In the genomic region with DNA sequence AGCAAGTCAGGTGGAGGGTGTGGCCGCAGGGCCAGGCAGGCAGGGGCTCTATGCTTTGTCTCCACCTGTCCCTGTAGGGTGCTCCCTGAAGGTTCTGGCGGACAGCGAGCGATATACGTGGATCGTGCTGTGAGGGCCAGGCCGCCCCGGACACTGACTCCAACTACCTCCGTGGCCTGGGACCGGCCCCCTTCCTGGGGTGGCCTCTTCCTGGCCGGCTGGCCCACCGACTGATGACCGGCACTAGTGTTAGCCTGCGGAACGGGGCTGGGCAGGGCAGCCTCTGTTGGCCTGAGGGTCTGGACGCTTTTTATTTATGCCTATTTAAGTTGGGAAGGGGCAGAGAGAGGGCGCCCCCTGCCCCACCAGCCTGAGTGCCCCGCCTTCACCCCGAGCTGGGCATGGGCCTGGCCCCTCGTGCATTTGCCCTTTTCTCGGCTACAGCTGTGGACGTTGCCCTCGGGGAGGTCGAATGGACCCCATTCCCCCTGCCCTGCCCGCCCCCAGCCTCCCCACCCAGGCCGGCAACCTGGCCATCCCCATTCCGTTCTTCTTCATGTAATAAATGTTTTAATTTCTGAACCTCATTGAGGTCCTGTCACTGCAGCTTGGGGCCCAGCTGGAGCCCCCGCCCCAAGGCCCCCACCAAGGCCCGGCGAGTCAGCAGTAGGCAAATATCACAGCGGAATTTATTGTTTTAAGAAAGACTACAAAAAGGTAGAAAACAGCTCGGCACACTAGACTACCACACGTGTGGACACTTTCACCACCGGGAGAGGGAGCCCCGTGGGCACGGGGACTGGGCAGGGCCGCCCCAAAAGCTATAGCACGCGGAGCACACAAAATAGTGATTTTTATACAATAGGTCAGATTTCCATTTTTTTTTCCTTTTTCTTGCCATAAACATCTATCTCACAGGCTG, we compare ENCODE assay signal across 1 cellular context.
TF ChIP-seq lines count a peak whose summit lies in the region.

No MANE protein-coding gene starts in this region.

TF ChIP-seq in GM23338, 12 proteins besides CTCF, POLR2A, EP300 and RAD21:
- TF ChIP-seq CREB1 (CRISPR knock-in tag; IDR thresholded peaks at IDR 0.05; ENCODE audit: low read depth) (no peak), JUNB (IDR thresholded peaks at IDR 0.05; ENCODE audit: unreplicated experiment) (no peak), ETS1 (IDR thresholded peaks at IDR 0.05) (no peak), NANOG (IDR thresholded peaks at IDR 0.05; ENCODE audit: borderline replicate concordance) (no peak), EZH2phosphoT487 (IDR thresholded peaks at IDR 0.05; ENCODE audit: unreplicated experiment) (no peak), ZNF114 (CRISPR knock-in tag; IDR thresholded peaks at IDR 0.05) (no peak), STAT1 (IDR thresholded peaks at IDR 0.05; ENCODE audit: unreplicated experiment) (no peak), EZH2 (IDR thresholded peaks at IDR 0.05; ENCODE audit: low read depth, unreplicated experiment) (no peak), POLR2AphosphoS5 (IDR thresholded peaks at IDR 0.05; ENCODE audit: low read depth) (no peak), ZNF331 (CRISPR knock-in tag; IDR thresholded peaks at IDR 0.05; ENCODE audit: low read depth) (no peak)
- TF ChIP-seq, protein P1, sequence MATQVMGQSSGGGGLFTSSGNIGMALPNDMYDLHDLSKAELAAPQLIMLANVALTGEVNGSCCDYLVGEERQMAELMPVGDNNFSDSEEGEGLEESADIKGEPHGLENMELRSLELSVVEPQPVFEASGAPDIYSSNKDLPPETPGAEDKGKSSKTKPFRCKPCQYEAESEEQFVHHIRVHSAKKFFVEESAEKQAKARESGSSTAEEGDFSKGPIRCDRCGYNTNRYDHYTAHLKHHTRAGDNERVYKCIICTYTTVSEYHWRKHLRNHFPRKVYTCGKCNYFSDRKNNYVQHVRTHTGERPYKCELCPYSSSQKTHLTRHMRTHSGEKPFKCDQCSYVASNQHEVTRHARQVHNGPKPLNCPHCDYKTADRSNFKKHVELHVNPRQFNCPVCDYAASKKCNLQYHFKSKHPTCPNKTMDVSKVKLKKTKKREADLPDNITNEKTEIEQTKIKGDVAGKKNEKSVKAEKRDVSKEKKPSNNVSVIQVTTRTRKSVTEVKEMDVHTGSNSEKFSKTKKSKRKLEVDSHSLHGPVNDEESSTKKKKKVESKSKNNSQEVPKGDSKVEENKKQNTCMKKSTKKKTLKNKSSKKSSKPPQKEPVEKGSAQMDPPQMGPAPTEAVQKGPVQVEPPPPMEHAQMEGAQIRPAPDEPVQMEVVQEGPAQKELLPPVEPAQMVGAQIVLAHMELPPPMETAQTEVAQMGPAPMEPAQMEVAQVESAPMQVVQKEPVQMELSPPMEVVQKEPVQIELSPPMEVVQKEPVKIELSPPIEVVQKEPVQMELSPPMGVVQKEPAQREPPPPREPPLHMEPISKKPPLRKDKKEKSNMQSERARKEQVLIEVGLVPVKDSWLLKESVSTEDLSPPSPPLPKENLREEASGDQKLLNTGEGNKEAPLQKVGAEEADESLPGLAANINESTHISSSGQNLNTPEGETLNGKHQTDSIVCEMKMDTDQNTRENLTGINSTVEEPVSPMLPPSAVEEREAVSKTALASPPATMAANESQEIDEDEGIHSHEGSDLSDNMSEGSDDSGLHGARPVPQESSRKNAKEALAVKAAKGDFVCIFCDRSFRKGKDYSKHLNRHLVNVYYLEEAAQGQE (IDR thresholded peaks at IDR 0.05; ENCODE audit: unreplicated experiment): no peak
- TF ChIP-seq, protein P2, sequence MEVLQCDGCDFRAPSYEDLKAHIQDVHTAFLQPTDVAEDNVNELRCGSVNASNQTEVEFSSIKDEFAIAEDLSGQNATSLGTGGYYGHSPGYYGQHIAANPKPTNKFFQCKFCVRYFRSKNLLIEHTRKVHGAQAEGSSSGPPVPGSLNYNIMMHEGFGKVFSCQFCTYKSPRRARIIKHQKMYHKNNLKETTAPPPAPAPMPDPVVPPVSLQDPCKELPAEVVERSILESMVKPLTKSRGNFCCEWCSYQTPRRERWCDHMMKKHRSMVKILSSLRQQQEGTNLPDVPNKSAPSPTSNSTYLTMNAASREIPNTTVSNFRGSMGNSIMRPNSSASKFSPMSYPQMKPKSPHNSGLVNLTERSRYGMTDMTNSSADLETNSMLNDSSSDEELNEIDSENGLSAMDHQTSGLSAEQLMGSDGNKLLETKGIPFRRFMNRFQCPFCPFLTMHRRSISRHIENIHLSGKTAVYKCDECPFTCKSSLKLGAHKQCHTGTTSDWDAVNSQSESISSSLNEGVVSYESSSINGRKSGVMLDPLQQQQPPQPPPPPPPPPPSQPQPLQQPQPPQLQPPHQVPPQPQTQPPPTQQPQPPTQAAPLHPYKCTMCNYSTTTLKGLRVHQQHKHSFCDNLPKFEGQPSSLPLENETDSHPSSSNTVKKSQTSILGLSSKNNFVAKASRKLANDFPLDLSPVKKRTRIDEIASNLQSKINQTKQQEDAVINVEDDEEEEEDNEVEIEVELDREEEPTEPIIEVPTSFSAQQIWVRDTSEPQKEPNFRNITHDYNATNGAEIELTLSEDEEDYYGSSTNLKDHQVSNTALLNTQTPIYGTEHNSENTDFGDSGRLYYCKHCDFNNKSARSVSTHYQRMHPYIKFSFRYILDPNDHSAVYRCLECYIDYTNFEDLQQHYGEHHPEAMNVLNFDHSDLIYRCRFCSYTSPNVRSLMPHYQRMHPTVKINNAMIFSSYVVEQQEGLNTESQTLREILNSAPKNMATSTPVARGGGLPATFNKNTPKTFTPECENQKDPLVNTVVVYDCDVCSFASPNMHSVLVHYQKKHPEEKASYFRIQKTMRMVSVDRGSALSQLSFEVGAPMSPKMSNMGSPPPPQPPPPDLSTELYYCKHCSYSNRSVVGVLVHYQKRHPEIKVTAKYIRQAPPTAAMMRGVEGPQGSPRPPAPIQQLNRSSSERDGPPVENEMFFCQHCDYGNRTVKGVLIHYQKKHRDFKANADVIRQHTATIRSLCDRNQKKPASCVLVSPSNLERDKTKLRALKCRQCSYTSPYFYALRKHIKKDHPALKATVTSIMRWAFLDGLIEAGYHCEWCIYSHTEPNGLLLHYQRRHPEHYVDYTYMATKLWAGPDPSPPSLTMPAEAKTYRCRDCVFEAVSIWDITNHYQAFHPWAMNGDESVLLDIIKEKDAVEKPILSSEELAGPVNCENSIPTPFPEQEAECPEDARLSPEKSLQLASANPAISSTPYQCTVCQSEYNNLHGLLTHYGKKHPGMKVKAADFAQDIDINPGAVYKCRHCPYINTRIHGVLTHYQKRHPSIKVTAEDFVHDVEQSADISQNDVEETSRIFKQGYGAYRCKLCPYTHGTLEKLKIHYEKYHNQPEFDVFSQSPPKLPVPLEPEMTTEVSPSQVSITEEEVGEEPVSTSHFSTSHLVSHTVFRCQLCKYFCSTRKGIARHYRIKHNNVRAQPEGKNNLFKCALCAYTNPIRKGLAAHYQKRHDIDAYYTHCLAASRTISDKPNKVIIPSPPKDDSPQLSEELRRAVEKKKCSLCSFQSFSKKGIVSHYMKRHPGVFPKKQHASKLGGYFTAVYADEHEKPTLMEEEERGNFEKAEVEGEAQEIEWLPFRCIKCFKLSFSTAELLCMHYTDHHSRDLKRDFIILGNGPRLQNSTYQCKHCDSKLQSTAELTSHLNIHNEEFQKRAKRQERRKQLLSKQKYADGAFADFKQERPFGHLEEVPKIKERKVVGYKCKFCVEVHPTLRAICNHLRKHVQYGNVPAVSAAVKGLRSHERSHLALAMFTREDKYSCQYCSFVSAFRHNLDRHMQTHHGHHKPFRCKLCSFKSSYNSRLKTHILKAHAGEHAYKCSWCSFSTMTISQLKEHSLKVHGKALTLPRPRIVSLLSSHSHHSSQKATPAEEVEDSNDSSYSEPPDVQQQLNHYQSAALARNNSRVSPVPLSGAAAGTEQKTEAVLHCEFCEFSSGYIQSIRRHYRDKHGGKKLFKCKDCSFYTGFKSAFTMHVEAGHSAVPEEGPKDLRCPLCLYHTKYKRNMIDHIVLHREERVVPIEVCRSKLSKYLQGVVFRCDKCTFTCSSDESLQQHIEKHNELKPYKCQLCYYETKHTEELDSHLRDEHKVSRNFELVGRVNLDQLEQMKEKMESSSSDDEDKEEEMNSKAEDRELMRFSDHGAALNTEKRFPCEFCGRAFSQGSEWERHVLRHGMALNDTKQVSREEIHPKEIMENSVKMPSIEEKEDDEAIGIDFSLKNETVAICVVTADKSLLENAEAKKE (CRISPR knock-in tag; IDR thresholded peaks at IDR 0.05): no peak
